Comparison of ENCODE assay signal across 4 cellular contexts in genomic region chr1:226252841-226253240, GRCh38. TPM values are rescaled to one million over a fixed set of nuclear protein-coding genes. Genes with fewer than 3 reads are reported as not detected.
"Had no signal": no experiment of that assay in that cellular context is flagged by ENCODE, and none has a peak within 500 bp of the region (broad histone marks: within the 10 kb centered on the region; RNA-seq: fewer than 3 reads in every experiment).

No MANE protein-coding gene starts in this region.

RNA-seq across cellular contexts. Expression of gene MIXL1, which starts 29.4 kb away (rescaled TPM):
- total RNA-seq: LHCN-M2, M059J, MCF 10A, NCI-H460 had no signal
